Comparison of ENCODE assay signal across 10 cellular contexts in the genomic region with DNA sequence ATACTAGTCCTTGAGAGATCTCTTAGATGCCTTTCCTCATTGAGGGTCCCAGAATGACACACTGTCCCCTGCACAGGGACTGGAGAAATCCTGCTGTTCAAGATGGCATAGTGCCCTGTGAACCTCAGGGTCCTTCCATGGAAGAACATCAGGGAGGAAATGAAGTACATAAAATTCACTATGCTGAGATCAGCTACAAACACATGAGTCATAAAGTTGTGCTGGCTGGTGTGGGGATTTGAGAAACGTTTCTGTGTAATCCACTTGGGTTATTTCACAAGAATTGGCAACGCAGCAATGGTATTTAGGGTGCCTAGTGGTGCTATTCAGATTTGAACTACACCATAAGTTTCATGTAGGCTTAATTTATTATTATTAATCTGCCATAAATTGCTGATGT.
DNase-seq lines count a peak whose midpoint lies in the region; ATAC-seq and TF ChIP-seq lines count a peak whose summit lies in the region.
"Had no signal": no experiment of that assay in that cellular context is flagged by ENCODE, and none has a peak within 500 bp of the region (broad histone marks: within the 10 kb centered on the region; RNA-seq: fewer than 3 reads in every experiment).

No MANE protein-coding gene starts in this region.

- peak; percentile 79 for ATAC-seq in activated CD8-positive, alpha-beta T cell treated with anti-CD3 and anti-CD28 coated beads for 36 hours
- no peak for ATAC-seq in activated CD8-positive, alpha-beta T cell treated with anti-CD3 and anti-CD28 coated beads, Interleukin-2, amount 10 ng/mL, durations not matched to agents 7 days and 5 days
- ATAC-seq in GM19328 (IDR thresholded peaks at IDR 0.05; ENCODE audit: unreplicated experiment): no peak
- ATAC-seq in GM18505 (IDR thresholded peaks at IDR 0.05; ENCODE audit: unreplicated experiment): no peak

- CTCF ChIA-PET in activated CD8-positive, alpha-beta T cell treated with anti-CD3 and anti-CD28 coated beads for 36 hours (lab: Charles Lee): interaction anchor here (0.7 to 1.6 kb wide), 3 partner anchors 14 to 174 kb away, joined by 3 read pairs; a partner anchor contains a TSS
- CTCF ChIA-PET in activated CD8-positive, alpha-beta T cell treated with anti-CD3 and anti-CD28 coated beads, Interleukin-2, amount 10 ng/mL, durations not matched to agents 7 days and 5 days (lab: Charles Lee): interaction anchor here (1.5 to 1.8 kb wide), 4 partner anchors 18 to 174 kb away, joined by 4 to 7 read pairs (median 4); a partner anchor contains a TSS

- H3K4me3 ChIP-seq in ascending aorta (peak overlapping the region in 1 of 2 donors; percentile 3), tibial artery (no peak overlapping the region)

- no peaks in the 10 kb centered on the region for H3K9me3 Mint-ChIP-seq in activated CD8-positive, alpha-beta T cell treated with anti-CD3 and anti-CD28 coated beads for 36 hours
- no peaks in the 10 kb centered on the region for H3K9me3 Mint-ChIP-seq in activated CD8-positive, alpha-beta T cell treated with anti-CD3 and anti-CD28 coated beads, Interleukin-2, amount 10 ng/mL, durations not matched to agents 7 days and 5 days (ENCODE audit: insufficient read depth)

- H3K4me3 Mint-ChIP-seq in activated CD8-positive, alpha-beta T cell treated with anti-CD3 and anti-CD28 coated beads for 36 hours: no peak overlapping the region
- H3K4me3 Mint-ChIP-seq in activated CD8-positive, alpha-beta T cell treated with anti-CD3 and anti-CD28 coated beads, Interleukin-2, amount 10 ng/mL, durations not matched to agents 7 days and 5 days: no peak overlapping the region
- H3K4me3 Mint-ChIP-seq: B cell had no signal

- POLR2A ChIA-PET in activated CD8-positive, alpha-beta T cell treated with anti-CD3 and anti-CD28 coated beads for 36 hours (lab: Charles Lee): interaction anchor here (0.6 kb wide), 1 partner anchor 27 kb away, joined by 3 read pairs; no protein-coding TSS in a partner anchor
- POLR2A ChIA-PET in activated CD8-positive, alpha-beta T cell treated with anti-CD3 and anti-CD28 coated beads, Interleukin-2, amount 10 ng/mL, durations not matched to agents 7 days and 5 days (lab: Charles Lee): no interaction called here

- H3K27me3 ChIP-seq in ascending aorta (no peaks in the 10 kb centered on the region), tibial artery (no peaks in the 10 kb centered on the region)

- peak; percentile 46 for DNase-seq in activated CD8-positive, alpha-beta T cell treated with anti-CD3 and anti-CD28 coated beads for 36 hours
- DNase-seq in activated CD8-positive, alpha-beta T cell treated with anti-CD3 and anti-CD28 coated beads, Interleukin-2, amount 10 ng/mL, durations not matched to agents 7 days and 5 days: no peak
- DNase-seq in ascending aorta (ENCODE audit: low spot score in 2 of 2): peak in 1 of 2 donors; percentile 80
- peak; percentile 81 for DNase-seq in kidney tubule cell (ENCODE audit: low spot score)
- DNase-seq in tibial artery: peak; percentile 63 to 73
- DNase-seq in NCI-H1417 (lab: John Stamatoyannopoulos, UW): no peak
- DNase-seq: hippocampal formation had no signal

- H3K27ac ChIP-seq in ascending aorta: peak overlapping the region; percentile 47 to 67
- peak overlapping the region; percentile 48 to 49 for H3K27ac ChIP-seq in tibial artery

- peak overlapping the region; percentile 76 for H3K27ac Mint-ChIP-seq in activated CD8-positive, alpha-beta T cell treated with anti-CD3 and anti-CD28 coated beads for 36 hours
- H3K27ac Mint-ChIP-seq in activated CD8-positive, alpha-beta T cell treated with anti-CD3 and anti-CD28 coated beads, Interleukin-2, amount 10 ng/mL, durations not matched to agents 7 days and 5 days: no peak overlapping the region
- H3K27ac Mint-ChIP-seq: B cell had no signal

- H3K36me3 ChIP-seq in ascending aorta: no peaks in the 10 kb centered on the region
- no peaks in the 10 kb centered on the region for H3K36me3 ChIP-seq in tibial artery

- peaks cover 24% of the 10 kb centered on the region for H3K36me3 Mint-ChIP-seq in activated CD8-positive, alpha-beta T cell treated with anti-CD3 and anti-CD28 coated beads for 36 hours (ENCODE audit: low read depth)
- peaks cover 14% of the 10 kb centered on the region for H3K36me3 Mint-ChIP-seq in activated CD8-positive, alpha-beta T cell treated with anti-CD3 and anti-CD28 coated beads, Interleukin-2, amount 10 ng/mL, durations not matched to agents 7 days and 5 days (ENCODE audit: low read depth)

- peaks cover 64% of the 10 kb centered on the region for H3K4me1 Mint-ChIP-seq in activated CD8-positive, alpha-beta T cell treated with anti-CD3 and anti-CD28 coated beads for 36 hours (ENCODE audit: low read depth)
- peaks cover 24% of the 10 kb centered on the region for H3K4me1 Mint-ChIP-seq in activated CD8-positive, alpha-beta T cell treated with anti-CD3 and anti-CD28 coated beads, Interleukin-2, amount 10 ng/mL, durations not matched to agents 7 days and 5 days (ENCODE audit: low read depth)

- H3K9me3 ChIP-seq in ascending aorta (no peaks in the 10 kb centered on the region), tibial artery (no peaks in the 10 kb centered on the region)

- H3K4me1 ChIP-seq in ascending aorta: peaks cover 10 to 39% of the 10 kb centered on the region in 2 donors
- peaks cover 0 to 64% (median 33%) of the 10 kb centered on the region in 4 donors for H3K4me1 ChIP-seq in tibial artery

- intact Hi-C loops in activated CD8-positive, alpha-beta T cell treated with anti-CD3 and anti-CD28 coated beads for 36 hours (cut with micrococcal nuclease): no loop called here
- intact Hi-C loops in ascending aorta (cut with DNase I) (no loop called here), tibial artery (cut with DNase I; ENCODE audit: low total_unique reads) (loop anchor here (10.0 kb wide), 1 partner anchor 96 kb away; no protein-coding TSS in a partner anchor)

- no peak for TF ChIP-seq CTCF in activated CD8-positive, alpha-beta T cell treated with anti-CD3 and anti-CD28 coated beads for 36 hours (IDR thresholded peaks at IDR 0.05)
- no peak for TF ChIP-seq CTCF in ascending aorta (IDR thresholded peaks at IDR 0.05)
- peak in 1 of 2 experiments; percentile 18 for TF ChIP-seq CTCF in tibial artery (IDR thresholded peaks at IDR 0.05)

- no peaks in the 10 kb centered on the region for H3K27me3 Mint-ChIP-seq in activated CD8-positive, alpha-beta T cell treated with anti-CD3 and anti-CD28 coated beads for 36 hours
- H3K27me3 Mint-ChIP-seq in activated CD8-positive, alpha-beta T cell treated with anti-CD3 and anti-CD28 coated beads, Interleukin-2, amount 10 ng/mL, durations not matched to agents 7 days and 5 days (ENCODE audit: low read depth): no peaks in the 10 kb centered on the region
- H3K27me3 Mint-ChIP-seq: B cell had no signal

- TF ChIP-seq POLR2A in GM18505 (IDR thresholded peaks at IDR 0.05; ENCODE audit: borderline replicate concordance, extremely low read depth, insufficient read depth, insufficient read length): no peak

Comparison
In these comparisons a context has a peak if more than half of its experiments do, and no peak if none do; other contexts are left out.
1. DNase-seq: peak in activated CD8-positive, alpha-beta T cell treated with anti-CD3 and anti-CD28 coated beads for 36 hours (single experiment), kidney tubule cell (single experiment) and tibial artery (2 of 2); none in activated CD8-positive, alpha-beta T cell treated with anti-CD3 and anti-CD28 coated beads, Interleukin-2, amount 10 ng/mL, durations not matched to agents 7 days and 5 days (single experiment) and NCI-H1417 (0 of 3).